1 cellular context compared by ENCODE assay signal in the genomic region with DNA sequence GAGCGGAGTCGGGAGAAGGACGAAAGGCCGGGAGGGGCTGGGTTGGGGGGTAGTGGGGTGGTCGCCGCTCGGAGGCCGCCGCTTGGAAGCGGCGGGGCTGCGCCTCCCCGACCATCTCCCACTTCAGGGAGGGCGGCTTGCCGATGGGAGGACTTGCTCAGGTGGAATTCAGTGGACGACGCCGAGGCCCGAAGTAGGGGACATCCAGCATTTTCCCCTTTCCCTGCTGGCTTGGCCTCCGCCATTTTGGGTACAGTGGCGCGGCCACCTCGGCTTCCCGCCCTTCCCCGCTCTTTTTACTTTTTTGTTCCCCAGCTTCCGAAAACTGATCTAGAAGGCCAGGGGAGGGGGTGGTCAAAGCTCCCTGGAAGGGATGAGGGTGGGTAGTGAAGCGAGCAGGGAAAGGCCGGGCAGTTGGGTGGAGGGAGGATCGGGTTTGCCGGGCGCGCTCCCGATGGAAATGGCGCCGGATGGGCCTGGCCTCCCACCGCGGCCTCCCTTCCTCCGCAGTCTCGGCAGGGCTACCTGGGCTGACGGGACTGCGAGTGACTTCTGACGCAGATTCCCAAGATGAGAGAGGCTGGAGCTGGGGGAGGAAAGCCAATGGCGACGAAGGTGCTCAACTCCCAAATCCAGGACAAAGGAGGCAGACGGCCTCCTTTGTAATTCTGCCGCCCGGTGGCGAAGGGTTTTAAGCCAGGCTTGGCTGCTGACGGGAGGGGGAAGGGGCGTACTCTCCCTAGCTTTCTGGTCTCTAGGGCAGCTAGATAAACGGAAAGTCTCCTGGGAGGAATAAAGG.
A peak's percentile ranks its signal among the peaks of the same experiment; 100 is the strongest.
TF ChIP-seq lines count a peak whose summit lies in the region.

A gene (minus strand): TSS at position 670 of the 799 bp plus-strand sequence. CDS start 26,084 bp downstream, outside the sequence.

TF ChIP-seq in K562, 482 proteins besides CTCF, POLR2A, EP300 and RAD21 (continued from another document and continues in another):
- TF ChIP-seq, protein P1, sequence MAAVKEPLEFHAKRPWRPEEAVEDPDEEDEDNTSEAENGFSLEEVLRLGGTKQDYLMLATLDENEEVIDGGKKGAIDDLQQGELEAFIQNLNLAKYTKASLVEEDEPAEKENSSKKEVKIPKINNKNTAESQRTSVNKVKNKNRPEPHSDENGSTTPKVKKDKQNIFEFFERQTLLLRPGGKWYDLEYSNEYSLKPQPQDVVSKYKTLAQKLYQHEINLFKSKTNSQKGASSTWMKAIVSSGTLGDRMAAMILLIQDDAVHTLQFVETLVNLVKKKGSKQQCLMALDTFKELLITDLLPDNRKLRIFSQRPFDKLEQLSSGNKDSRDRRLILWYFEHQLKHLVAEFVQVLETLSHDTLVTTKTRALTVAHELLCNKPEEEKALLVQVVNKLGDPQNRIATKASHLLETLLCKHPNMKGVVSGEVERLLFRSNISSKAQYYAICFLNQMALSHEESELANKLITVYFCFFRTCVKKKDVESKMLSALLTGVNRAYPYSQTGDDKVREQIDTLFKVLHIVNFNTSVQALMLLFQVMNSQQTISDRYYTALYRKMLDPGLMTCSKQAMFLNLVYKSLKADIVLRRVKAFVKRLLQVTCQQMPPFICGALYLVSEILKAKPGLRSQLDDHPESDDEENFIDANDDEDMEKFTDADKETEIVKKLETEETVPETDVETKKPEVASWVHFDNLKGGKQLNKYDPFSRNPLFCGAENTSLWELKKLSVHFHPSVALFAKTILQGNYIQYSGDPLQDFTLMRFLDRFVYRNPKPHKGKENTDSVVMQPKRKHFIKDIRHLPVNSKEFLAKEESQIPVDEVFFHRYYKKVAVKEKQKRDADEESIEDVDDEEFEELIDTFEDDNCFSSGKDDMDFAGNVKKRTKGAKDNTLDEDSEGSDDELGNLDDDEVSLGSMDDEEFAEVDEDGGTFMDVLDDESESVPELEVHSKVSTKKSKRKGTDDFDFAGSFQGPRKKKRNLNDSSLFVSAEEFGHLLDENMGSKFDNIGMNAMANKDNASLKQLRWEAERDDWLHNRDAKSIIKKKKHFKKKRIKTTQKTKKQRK (IDR thresholded peaks at IDR 0.05; ENCODE audit: borderline replicate concordance, low read depth, low read length) = no peak
- TF ChIP-seq, protein P2, sequence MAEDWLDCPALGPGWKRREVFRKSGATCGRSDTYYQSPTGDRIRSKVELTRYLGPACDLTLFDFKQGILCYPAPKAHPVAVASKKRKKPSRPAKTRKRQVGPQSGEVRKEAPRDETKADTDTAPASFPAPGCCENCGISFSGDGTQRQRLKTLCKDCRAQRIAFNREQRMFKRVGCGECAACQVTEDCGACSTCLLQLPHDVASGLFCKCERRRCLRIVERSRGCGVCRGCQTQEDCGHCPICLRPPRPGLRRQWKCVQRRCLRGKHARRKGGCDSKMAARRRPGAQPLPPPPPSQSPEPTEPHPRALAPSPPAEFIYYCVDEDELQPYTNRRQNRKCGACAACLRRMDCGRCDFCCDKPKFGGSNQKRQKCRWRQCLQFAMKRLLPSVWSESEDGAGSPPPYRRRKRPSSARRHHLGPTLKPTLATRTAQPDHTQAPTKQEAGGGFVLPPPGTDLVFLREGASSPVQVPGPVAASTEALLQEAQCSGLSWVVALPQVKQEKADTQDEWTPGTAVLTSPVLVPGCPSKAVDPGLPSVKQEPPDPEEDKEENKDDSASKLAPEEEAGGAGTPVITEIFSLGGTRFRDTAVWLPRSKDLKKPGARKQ (CRISPR knock-in tag; IDR thresholded peaks at IDR 0.05) = no peak
- TF ChIP-seq, protein P3, sequence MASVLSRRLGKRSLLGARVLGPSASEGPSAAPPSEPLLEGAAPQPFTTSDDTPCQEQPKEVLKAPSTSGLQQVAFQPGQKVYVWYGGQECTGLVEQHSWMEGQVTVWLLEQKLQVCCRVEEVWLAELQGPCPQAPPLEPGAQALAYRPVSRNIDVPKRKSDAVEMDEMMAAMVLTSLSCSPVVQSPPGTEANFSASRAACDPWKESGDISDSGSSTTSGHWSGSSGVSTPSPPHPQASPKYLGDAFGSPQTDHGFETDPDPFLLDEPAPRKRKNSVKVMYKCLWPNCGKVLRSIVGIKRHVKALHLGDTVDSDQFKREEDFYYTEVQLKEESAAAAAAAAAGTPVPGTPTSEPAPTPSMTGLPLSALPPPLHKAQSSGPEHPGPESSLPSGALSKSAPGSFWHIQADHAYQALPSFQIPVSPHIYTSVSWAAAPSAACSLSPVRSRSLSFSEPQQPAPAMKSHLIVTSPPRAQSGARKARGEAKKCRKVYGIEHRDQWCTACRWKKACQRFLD (CRISPR knock-in tag; IDR thresholded peaks at IDR 0.05) = peak; percentile 77
- TF ChIP-seq CHD4 (IDR thresholded peaks at IDR 0.05; ENCODE audit: insufficient read depth, insufficient replicate concordance, low read depth, low read length, poor library complexity, severe bottlenecking) (no peak), ZNF57 (CRISPR knock-in tag; IDR thresholded peaks at IDR 0.05) (0 out of 2 replicates have a peak, but pooled peaks have one; percentile 68), HDAC3 (IDR thresholded peaks at IDR 0.05; ENCODE audit: borderline replicate concordance, partially characterized antibody) (no peak), HEY1 (CRISPR knock-in tag; IDR thresholded peaks at IDR 0.05; ENCODE audit: borderline replicate concordance) (peak; percentile 55; the same call in 1 of the 2 replicates), PRMT5 (CRISPR knock-in tag; IDR thresholded peaks at IDR 0.05) (no peak), ZBTB17 (CRISPR knock-in tag; IDR thresholded peaks at IDR 0.05) (peak; percentile 81), ZNF41 (CRISPR knock-in tag; conservative IDR thresholded peaks at IDR 0.05) (0 out of 2 replicates have a peak, but pooled peaks have one; percentile 52), RBM34 (IDR thresholded peaks at IDR 0.05; ENCODE audit: borderline replicate concordance, insufficient read depth, low read length) (no peak), TARDBP (IDR thresholded peaks at IDR 0.05) (peak; percentile 89), FOSL1 (tag; conservative IDR thresholded peaks at IDR 0.05) (no peak), ZNF133 (CRISPR knock-in tag; IDR thresholded peaks at IDR 0.05) (no peak), ASH1L (IDR thresholded peaks at IDR 0.05; ENCODE audit: borderline replicate concordance, low read depth, partially characterized antibody) (no peak), ZNF263 (CRISPR knock-in tag; IDR thresholded peaks at IDR 0.05; ENCODE audit: borderline replicate concordance) (no peak), SNRNP70 (optimal IDR thresholded peaks at IDR 0.05; ENCODE audit: low read depth, low read length) (peak; percentile 68), KDM4B (IDR thresholded peaks at IDR 0.05; ENCODE audit: borderline replicate concordance in 2 of 2, low read depth in 1 of 2) (peak in 1 of 2 experiments; percentile 66; a peak in 1 of 4 replicates), PCBP2 (IDR thresholded peaks at IDR 0.05; ENCODE audit: low read depth, low read length, poor library complexity, severe bottlenecking) (no peak), ATF1 (CRISPR knock-in tag; IDR thresholded peaks at IDR 0.05) (no peak), ATF1 (tag; IDR thresholded peaks at IDR 0.05) (peak; percentile 48), MIER1 (IDR thresholded peaks at IDR 0.05; ENCODE audit: low read depth) (no peak), MAFK (IDR thresholded peaks at IDR 0.05; ENCODE audit: low read length) (no peak), NR2C2 (CRISPR knock-in tag; IDR thresholded peaks at IDR 0.05) (peak; percentile 41; the same call in 1 of the 2 replicates), NR2C2 (tag; IDR thresholded peaks at IDR 0.05) (no peak)
- TF ChIP-seq, protein P4, sequence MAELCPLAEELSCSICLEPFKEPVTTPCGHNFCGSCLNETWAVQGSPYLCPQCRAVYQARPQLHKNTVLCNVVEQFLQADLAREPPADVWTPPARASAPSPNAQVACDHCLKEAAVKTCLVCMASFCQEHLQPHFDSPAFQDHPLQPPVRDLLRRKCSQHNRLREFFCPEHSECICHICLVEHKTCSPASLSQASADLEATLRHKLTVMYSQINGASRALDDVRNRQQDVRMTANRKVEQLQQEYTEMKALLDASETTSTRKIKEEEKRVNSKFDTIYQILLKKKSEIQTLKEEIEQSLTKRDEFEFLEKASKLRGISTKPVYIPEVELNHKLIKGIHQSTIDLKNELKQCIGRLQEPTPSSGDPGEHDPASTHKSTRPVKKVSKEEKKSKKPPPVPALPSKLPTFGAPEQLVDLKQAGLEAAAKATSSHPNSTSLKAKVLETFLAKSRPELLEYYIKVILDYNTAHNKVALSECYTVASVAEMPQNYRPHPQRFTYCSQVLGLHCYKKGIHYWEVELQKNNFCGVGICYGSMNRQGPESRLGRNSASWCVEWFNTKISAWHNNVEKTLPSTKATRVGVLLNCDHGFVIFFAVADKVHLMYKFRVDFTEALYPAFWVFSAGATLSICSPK (IDR thresholded peaks at IDR 0.05; ENCODE audit: borderline replicate concordance) = no peak
- TF ChIP-seq, protein P5, sequence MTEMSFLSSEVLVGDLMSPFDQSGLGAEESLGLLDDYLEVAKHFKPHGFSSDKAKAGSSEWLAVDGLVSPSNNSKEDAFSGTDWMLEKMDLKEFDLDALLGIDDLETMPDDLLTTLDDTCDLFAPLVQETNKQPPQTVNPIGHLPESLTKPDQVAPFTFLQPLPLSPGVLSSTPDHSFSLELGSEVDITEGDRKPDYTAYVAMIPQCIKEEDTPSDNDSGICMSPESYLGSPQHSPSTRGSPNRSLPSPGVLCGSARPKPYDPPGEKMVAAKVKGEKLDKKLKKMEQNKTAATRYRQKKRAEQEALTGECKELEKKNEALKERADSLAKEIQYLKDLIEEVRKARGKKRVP (CRISPR knock-in tag; IDR thresholded peaks at IDR 0.05) = peak; percentile 51; the same call in 1 of the 2 replicates
- TF ChIP-seq, protein P6, sequence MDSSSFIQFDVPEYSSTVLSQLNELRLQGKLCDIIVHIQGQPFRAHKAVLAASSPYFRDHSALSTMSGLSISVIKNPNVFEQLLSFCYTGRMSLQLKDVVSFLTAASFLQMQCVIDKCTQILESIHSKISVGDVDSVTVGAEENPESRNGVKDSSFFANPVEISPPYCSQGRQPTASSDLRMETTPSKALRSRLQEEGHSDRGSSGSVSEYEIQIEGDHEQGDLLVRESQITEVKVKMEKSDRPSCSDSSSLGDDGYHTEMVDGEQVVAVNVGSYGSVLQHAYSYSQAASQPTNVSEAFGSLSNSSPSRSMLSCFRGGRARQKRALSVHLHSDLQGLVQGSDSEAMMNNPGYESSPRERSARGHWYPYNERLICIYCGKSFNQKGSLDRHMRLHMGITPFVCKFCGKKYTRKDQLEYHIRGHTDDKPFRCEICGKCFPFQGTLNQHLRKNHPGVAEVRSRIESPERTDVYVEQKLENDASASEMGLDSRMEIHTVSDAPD (CRISPR knock-in tag; IDR thresholded peaks at IDR 0.05) = no peak
- TF ChIP-seq, protein P7, sequence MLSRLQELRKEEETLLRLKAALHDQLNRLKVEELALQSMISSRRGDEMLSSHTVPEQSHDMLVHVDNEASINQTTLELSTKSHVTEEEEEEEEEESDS (CRISPR knock-in tag; IDR thresholded peaks at IDR 0.05) = no peak
- TF ChIP-seq, protein P8, sequence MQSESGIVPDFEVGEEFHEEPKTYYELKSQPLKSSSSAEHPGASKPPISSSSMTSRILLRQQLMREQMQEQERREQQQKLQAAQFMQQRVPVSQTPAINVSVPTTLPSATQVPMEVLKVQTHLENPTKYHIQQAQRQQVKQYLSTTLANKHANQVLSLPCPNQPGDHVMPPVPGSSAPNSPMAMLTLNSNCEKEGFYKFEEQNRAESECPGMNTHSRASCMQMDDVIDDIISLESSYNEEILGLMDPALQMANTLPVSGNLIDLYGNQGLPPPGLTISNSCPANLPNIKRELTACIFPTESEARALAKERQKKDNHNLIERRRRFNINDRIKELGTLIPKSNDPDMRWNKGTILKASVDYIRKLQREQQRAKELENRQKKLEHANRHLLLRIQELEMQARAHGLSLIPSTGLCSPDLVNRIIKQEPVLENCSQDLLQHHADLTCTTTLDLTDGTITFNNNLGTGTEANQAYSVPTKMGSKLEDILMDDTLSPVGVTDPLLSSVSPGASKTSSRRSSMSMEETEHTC (IDR thresholded peaks at IDR 0.05) = no peak
- TF ChIP-seq, protein P9, sequence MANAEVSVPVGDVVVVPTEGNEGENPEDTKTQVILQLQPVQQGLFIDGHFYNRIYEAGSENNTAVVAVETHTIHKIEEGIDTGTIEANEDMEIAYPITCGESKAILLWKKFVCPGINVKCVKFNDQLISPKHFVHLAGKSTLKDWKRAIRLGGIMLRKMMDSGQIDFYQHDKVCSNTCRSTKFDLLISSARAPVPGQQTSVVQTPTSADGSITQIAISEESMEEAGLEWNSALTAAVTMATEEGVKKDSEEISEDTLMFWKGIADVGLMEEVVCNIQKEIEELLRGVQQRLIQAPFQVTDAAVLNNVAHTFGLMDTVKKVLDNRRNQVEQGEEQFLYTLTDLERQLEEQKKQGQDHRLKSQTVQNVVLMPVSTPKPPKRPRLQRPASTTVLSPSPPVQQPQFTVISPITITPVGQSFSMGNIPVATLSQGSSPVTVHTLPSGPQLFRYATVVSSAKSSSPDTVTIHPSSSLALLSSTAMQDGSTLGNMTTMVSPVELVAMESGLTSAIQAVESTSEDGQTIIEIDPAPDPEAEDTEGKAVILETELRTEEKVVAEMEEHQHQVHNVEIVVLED (CRISPR knock-in tag; IDR thresholded peaks at IDR 0.05) = 0 out of 2 replicates have a peak, but pooled peaks have one; percentile 33
- TF ChIP-seq, protein P10, sequence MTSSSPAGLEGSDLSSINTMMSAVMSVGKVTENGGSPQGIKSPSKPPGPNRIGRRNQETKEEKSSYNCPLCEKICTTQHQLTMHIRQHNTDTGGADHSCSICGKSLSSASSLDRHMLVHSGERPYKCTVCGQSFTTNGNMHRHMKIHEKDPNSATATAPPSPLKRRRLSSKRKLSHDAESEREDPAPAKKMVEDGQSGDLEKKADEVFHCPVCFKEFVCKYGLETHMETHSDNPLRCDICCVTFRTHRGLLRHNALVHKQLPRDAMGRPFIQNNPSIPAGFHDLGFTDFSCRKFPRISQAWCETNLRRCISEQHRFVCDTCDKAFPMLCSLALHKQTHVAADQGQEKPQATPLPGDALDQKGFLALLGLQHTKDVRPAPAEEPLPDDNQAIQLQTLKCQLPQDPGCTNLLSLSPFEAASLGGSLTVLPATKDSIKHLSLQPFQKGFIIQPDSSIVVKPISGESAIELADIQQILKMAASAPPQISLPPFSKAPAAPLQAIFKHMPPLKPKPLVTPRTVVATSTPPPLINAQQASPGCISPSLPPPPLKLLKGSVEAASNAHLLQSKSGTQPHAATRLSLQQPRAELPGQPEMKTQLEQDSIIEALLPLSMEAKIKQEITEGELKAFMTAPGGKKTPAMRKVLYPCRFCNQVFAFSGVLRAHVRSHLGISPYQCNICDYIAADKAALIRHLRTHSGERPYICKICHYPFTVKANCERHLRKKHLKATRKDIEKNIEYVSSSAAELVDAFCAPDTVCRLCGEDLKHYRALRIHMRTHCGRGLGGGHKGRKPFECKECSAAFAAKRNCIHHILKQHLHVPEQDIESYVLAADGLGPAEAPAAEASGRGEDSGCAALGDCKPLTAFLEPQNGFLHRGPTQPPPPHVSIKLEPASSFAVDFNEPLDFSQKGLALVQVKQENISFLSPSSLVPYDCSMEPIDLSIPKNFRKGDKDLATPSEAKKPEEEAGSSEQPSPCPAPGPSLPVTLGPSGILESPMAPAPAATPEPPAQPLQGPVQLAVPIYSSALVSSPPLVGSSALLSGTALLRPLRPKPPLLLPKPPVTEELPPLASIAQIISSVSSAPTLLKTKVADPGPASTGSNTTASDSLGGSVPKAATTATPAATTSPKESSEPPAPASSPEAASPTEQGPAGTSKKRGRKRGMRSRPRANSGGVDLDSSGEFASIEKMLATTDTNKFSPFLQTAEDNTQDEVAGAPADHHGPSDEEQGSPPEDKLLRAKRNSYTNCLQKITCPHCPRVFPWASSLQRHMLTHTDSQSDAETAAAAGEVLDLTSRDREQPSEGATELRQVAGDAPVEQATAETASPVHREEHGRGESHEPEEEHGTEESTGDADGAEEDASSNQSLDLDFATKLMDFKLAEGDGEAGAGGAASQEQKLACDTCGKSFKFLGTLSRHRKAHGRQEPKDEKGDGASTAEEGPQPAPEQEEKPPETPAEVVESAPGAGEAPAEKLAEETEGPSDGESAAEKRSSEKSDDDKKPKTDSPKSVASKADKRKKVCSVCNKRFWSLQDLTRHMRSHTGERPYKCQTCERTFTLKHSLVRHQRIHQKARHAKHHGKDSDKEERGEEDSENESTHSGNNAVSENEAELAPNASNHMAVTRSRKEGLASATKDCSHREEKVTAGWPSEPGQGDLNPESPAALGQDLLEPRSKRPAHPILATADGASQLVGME (CRISPR knock-in tag; IDR thresholded peaks at IDR 0.05) = peak; percentile 80; the same call in 1 of the 2 replicates
